In the genomic region with DNA sequence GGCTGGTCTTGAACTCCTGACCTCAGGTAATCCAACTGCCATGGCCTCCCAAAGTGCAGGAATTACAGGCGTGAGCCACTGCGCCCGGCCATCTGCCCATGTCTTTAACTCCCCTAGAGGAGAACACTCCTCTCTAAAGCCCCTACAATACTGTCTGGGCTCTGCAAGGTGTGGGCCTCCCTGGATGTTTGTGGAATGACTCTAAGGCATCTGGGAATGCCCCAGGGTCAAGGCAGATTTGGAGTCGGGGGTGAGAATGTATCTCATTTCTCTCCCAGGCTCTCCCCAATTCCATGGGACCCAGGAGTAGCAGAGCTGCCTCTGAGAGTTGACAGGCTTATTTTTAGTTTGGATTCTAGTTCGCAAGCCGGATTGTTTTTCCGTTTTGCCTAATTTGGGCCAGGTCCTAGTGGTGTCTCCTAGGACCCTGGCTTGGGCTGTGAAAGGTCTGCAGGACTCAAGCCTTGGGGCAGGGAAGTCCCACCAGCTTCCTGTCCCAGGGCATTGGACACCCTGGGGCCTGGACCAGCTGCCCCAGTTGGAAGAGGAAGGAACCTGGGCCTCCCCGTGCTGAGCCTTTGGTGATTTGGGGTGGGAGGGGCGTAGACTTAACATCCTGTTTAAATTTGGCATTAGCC, we compare ENCODE assay signal across 24 cellular contexts. TPM values are rescaled to one million over a fixed set of nuclear protein-coding genes. Genes with fewer than 3 reads are reported as not detected.
DNase-seq lines count a peak whose midpoint lies in the region; ATAC-seq and TF ChIP-seq lines count a peak whose summit lies in the region.
"Had no signal": no experiment of that assay in that cellular context is flagged by ENCODE, and none has a peak within 500 bp of the region (broad histone marks: within the 10 kb centered on the region; RNA-seq: fewer than 3 reads in every experiment).

No MANE protein-coding gene starts in this region.

- H3K27me3 Mint-ChIP-seq in naive thymus-derived CD4-positive, alpha-beta T cell = peaks cover 0 to 10% (median 0%) of the 10 kb centered on the region in 5 donors
- H3K27me3 Mint-ChIP-seq: activated B cell treated with CpG ODN at 0.5 μM for 24 hours had no signal

- H3K27ac Mint-ChIP-seq in naive thymus-derived CD4-positive, alpha-beta T cell = no peak overlapping the region
- H3K27ac Mint-ChIP-seq: activated B cell treated with CpG ODN at 0.5 μM for 24 hours; activated T-helper 2 cell treated with anti-CD3 and anti-CD28 coated beads, Interferon-gamma antibody, Interleukin-2, Interleukin-4, amounts not matched to agents 10 μg/mL and 5 μg/mL and 100 μg/mL, durations not matched to agents 14 hours and 24 hours and 36 hours; natural killer cell; T-helper 1 cell treated with Interleukin-12 subunit alpha and Interleukin-12 subunit beta and Interleukin-4 antibody, amounts not matched to agents 30 μg/mL and 1 μg/mL, for 36 hours had no signal

- 41 to 69% (median 65%) methylated on average over 9 of the region's 9 CpGs for WGBS in heart left ventricle, 4 donors
- 56 to 66% methylated on average over 9 of the region's 9 CpGs for WGBS in aorta, 2 donors

- peaks cover 0 to 4% (median 0%) of the 10 kb centered on the region in 11 donors for H3K9me3 Mint-ChIP-seq in naive thymus-derived CD4-positive, alpha-beta T cell
- H3K9me3 Mint-ChIP-seq: activated T-helper 2 cell treated with anti-CD3 and anti-CD28 coated beads, Interferon-gamma antibody, Interleukin-2, Interleukin-4, amounts not matched to agents 10 μg/mL and 5 μg/mL and 100 μg/mL, durations not matched to agents 14 hours and 24 hours and 36 hours; natural killer cell; T-helper 1 cell treated with Interleukin-12 subunit alpha and Interleukin-12 subunit beta and Interleukin-4 antibody, amounts not matched to agents 30 μg/mL and 1 μg/mL, for 36 hours had no signal

- no peak for DNase-seq in Right ventricle myocardium inferior (ENCODE audit: missing footprints)
- DNase-seq in right atrium auricular region (ENCODE audit: low spot score) = no peak
- peak in 3 of 5 donors; percentile 43 to 74 (median 54) for DNase-seq in heart left ventricle
- DNase-seq in naive thymus-derived CD4-positive, alpha-beta T cell = no peak
- no peak for DNase-seq in aorta
- no peak for DNase-seq in stimulated activated CD8-positive, alpha-beta memory T cell treated with anti-CD3 and anti-CD28 coated beads, Interleukin-4, amount 100 ng/mL, for 48 hours
- DNase-seq in WERI-Rb-1 = no peak
- DNase-seq: activated B cell treated with CpG ODN at 0.5 μM for 24 hours; activated CD8-positive, alpha-beta memory T cell treated with anti-CD3 and anti-CD28 coated beads for 24 hours; DMS153; erythroblast; natural killer cell; NCI-H1436 treated with DMSO at 0.1 percent for 48 hours; NCI-H345; SHP77 treated with DMSO at 0.1 percent for 48 hours; stimulated activated CD4-positive, alpha-beta T cell treated with anti-CD3 and anti-CD28 coated beads, Interleukin-12 subunit alpha, Interleukin-12 subunit beta, amount 100 ng/mL, for 4 hours; stimulated activated naive B cell treated with anti-CD40 and anti-IgM and Interleukin-4, amounts not matched to agents 10 μg/mL and 1 μg/mL and 100 μg/mL, for 72 hours; tibial artery had no signal

- TF ChIP-seq POLR2A in heart left ventricle (IDR thresholded peaks at IDR 0.05) = no peak

- H3K27ac ChIP-seq in right atrium auricular region (no peak overlapping the region), heart left ventricle (peak overlapping the region in 7 of 12 donors; percentile 16 to 57 (median 46)), aorta (ENCODE audit: low read depth in 1 of 2, low read length in 2 of 2) (no peak overlapping the region), WERI-Rb-1 (no peak overlapping the region)
- H3K27ac ChIP-seq in naive thymus-derived CD4-positive, alpha-beta T cell (ENCODE audit: low read depth, low read length) = no peak overlapping the region
- H3K27ac ChIP-seq: C4-2B, prostate gland, tibial artery had no signal

- no peak for TF ChIP-seq CTCF in right atrium auricular region (IDR thresholded peaks at IDR 0.05)
- no peak for TF ChIP-seq CTCF in heart left ventricle (IDR thresholded peaks at IDR 0.05)
- no peak for TF ChIP-seq CTCF in WERI-Rb-1 (IDR thresholded peaks at IDR 0.05; ENCODE audit: low read depth, low read length)

- ATAC-seq in Right ventricle myocardium inferior (peak; percentile 59), heart left ventricle (peak in 3 of 4 donors; percentile 14 to 62 (median 54)), aorta (ENCODE audit: low FRiP score) (peak; percentile 34), HG02981 (IDR thresholded peaks at IDR 0.05; ENCODE audit: unreplicated experiment) (no peak)
- peak; percentile 38 for ATAC-seq in naive thymus-derived CD4-positive, alpha-beta T cell
- ATAC-seq: natural killer cell had no signal

- H3K36me3 Mint-ChIP-seq in naive thymus-derived CD4-positive, alpha-beta T cell = peaks cover 0 to 3% (median 0%) of the 10 kb centered on the region in 5 donors
- H3K36me3 Mint-ChIP-seq: natural killer cell had no signal

- H3K9me3 ChIP-seq in right atrium auricular region (no peaks in the 10 kb centered on the region), heart left ventricle (peaks cover 0 to 7% (median 0%) of the 10 kb centered on the region in 12 donors), aorta (ENCODE audit: control insufficient read depth, low read length) (no peaks in the 10 kb centered on the region), WERI-Rb-1 (ENCODE audit: severe bottlenecking) (no peaks in the 10 kb centered on the region)
- no peaks in the 10 kb centered on the region for H3K9me3 ChIP-seq in naive thymus-derived CD4-positive, alpha-beta T cell (ENCODE audit: control insufficient read depth in 2 of 3, low read length in 3 of 3)
- H3K9me3 ChIP-seq: prostate gland, tibial artery had no signal

- no peak overlapping the region for H3K4me3 ChIP-seq in right atrium auricular region
- no peak overlapping the region for H3K4me3 ChIP-seq in heart left ventricle
- H3K4me3 ChIP-seq in naive thymus-derived CD4-positive, alpha-beta T cell (ENCODE audit: low read length) = no peak overlapping the region
- no peak overlapping the region for H3K4me3 ChIP-seq in aorta (ENCODE audit: low read length in 2 of 2)
- no peak overlapping the region for H3K4me3 ChIP-seq in WERI-Rb-1 (ENCODE audit: low read depth, low read length)
- H3K4me3 ChIP-seq: lung, prostate gland, tibial artery had no signal

- POLR2A ChIA-PET in naive thymus-derived CD4-positive, alpha-beta T cell (lab: Charles Lee) = no interaction called here

- H3K4me1 ChIP-seq in right atrium auricular region (peaks cover 0 to 32% of the 10 kb centered on the region in 2 donors), heart left ventricle (peaks cover 0 to 37% (median 8%) of the 10 kb centered on the region in 12 donors), aorta (ENCODE audit: control insufficient read depth in 1 of 2, insufficient read depth in 2 of 2, low read length in 2 of 2) (no peaks in the 10 kb centered on the region)
- no peaks in the 10 kb centered on the region for H3K4me1 ChIP-seq in naive thymus-derived CD4-positive, alpha-beta T cell (ENCODE audit: control insufficient read depth in 2 of 2, insufficient read depth in 2 of 2, low read length in 2 of 2)
- H3K4me1 ChIP-seq: prostate gland had no signal

- CTCF ChIA-PET in naive thymus-derived CD4-positive, alpha-beta T cell (lab: Charles Lee) = interaction anchor here (0.6 kb wide), 1 partner anchor 11 kb away, joined by 4 read pairs; no protein-coding TSS in a partner anchor

- H3K4me3 Mint-ChIP-seq in naive thymus-derived CD4-positive, alpha-beta T cell = no peak overlapping the region
- H3K4me3 Mint-ChIP-seq: activated B cell treated with CpG ODN at 0.5 μM for 24 hours; natural killer cell; stimulated activated naive B cell treated with anti-CD40 and anti-IgM and Interleukin-4, amounts not matched to agents 10 μg/mL and 1 μg/mL and 100 μg/mL, for 72 hours; T-helper 1 cell treated with Interleukin-12 subunit alpha and Interleukin-12 subunit beta and Interleukin-4 antibody, amounts not matched to agents 30 μg/mL and 1 μg/mL, for 36 hours had no signal

- H3K36me3 ChIP-seq in right atrium auricular region (no peaks in the 10 kb centered on the region), heart left ventricle (no peaks in the 10 kb centered on the region), aorta (ENCODE audit: control insufficient read depth in 1 of 2, insufficient read depth in 2 of 2, low read length in 1 of 2) (no peaks in the 10 kb centered on the region), WERI-Rb-1 (no peaks in the 10 kb centered on the region)
- no peaks in the 10 kb centered on the region for H3K36me3 ChIP-seq in naive thymus-derived CD4-positive, alpha-beta T cell (ENCODE audit: control insufficient read depth in 2 of 3, insufficient read depth in 3 of 3, low read length in 3 of 3)
- H3K36me3 ChIP-seq: prostate gland, tibial artery had no signal

- peaks cover 0 to 8% (median 0%) of the 10 kb centered on the region in 7 donors for H3K4me1 Mint-ChIP-seq in naive thymus-derived CD4-positive, alpha-beta T cell
- H3K4me1 Mint-ChIP-seq: natural killer cell had no signal

- H3K27me3 ChIP-seq in right atrium auricular region (no peaks in the 10 kb centered on the region), heart left ventricle (no peaks in the 10 kb centered on the region), aorta (ENCODE audit: control insufficient read depth in 1 of 2, insufficient read depth in 2 of 2, low read length in 1 of 2) (no peaks in the 10 kb centered on the region), WERI-Rb-1 (ENCODE audit: insufficient read depth, low read depth, severe bottlenecking) (no peaks in the 10 kb centered on the region)
- no peaks in the 10 kb centered on the region for H3K27me3 ChIP-seq in naive thymus-derived CD4-positive, alpha-beta T cell (ENCODE audit: control insufficient read depth in 2 of 2, insufficient read depth in 2 of 2, low read length in 2 of 2)
- H3K27me3 ChIP-seq: tibial artery had no signal

- intact Hi-C loops in Right ventricle myocardium inferior (cut with DNase I) (no loop called here), heart left ventricle (cut with DNase I) (no loop called here), aorta (cut with DNase I) (no loop called here)
- intact Hi-C loops in naive thymus-derived CD4-positive, alpha-beta T cell (cut with micrococcal nuclease) = no loop called here

RNA-seq across cellular contexts. Expression of gene MAGEF1, which starts 53.5 kb away (rescaled TPM):
- total RNA-seq in Right ventricle myocardium inferior (31.3 TPM), right atrium auricular region (10 to 100 TPM; 26.9 to 32.2 TPM), heart left ventricle (10 to 100 TPM; 27.1 to 36.4 (median 32.6) TPM), aorta (10 to 100 TPM; 22.9 to 23.4 TPM)
- polyA plus RNA-seq in heart left ventricle (10 to 100 TPM; 24.7 to 31.6 TPM), aorta (10 to 100 TPM; 17.9 to 34.2 TPM)
- 10 to 100 TPM in 4 of 5 experiments, 1 to 10 TPM in 1; 9.0 to 17.4 (median 13.3) TPM for total RNA-seq in naive thymus-derived CD4-positive, alpha-beta T cell
- 10 to 100 TPM; 24.8 to 40.0 TPM for polyA plus RNA-seq in naive thymus-derived CD4-positive, alpha-beta T cell

Comparison
In these comparisons a context has a peak if more than half of its experiments do, and no peak if none do; other contexts are left out.
1. DNase-seq: peak in heart left ventricle (3 of 5); none in Right ventricle myocardium inferior (single experiment), right atrium auricular region (single experiment), naive thymus-derived CD4-positive, alpha-beta T cell (0 of 9), aorta (0 of 2), stimulated activated CD8-positive, alpha-beta memory T cell treated with anti-CD3 and anti-CD28 coated beads, Interleukin-4, amount 100 ng/mL, for 48 hours (single experiment) and WERI-Rb-1 (single experiment).
2. H3K27ac ChIP-seq: peak in heart left ventricle (7 of 12); none in right atrium auricular region (0 of 2), naive thymus-derived CD4-positive, alpha-beta T cell (single experiment), aorta (0 of 2) and WERI-Rb-1 (single experiment).